Comparison of ENCODE assay signal across 24 cellular contexts in genomic region chr17:72008236-72008874, GRCh38.
DNase-seq lines count a peak whose midpoint lies in the region; ATAC-seq, FAIRE-seq and TF ChIP-seq lines count a peak whose summit lies in the region.
"Had no signal": no experiment of that assay in that cellular context is flagged by ENCODE, and none has a peak within 500 bp of the region (broad histone marks: within the 10 kb centered on the region; RNA-seq: fewer than 3 reads in every experiment).

No MANE protein-coding gene starts in this region.

- peak; percentile 86 for ATAC-seq in foreskin keratinocyte
- ATAC-seq: left ventricle myocardium superior; stimulated activated naive B cell treated with anti-CD40 and anti-IgM and Interleukin-4, amounts not matched to agents 10 μg/mL and 1 μg/mL and 100 μg/mL, for 72 hours; upper lobe of right lung had no signal

- no peaks in the 10 kb centered on the region for H3K27me3 ChIP-seq in bronchial epithelial cell (ENCODE audit: control insufficient read depth, insufficient read depth, low read length)
- H3K27me3 ChIP-seq in foreskin keratinocyte = no peaks in the 10 kb centered on the region

- H3K4me1 ChIP-seq in foreskin keratinocyte = peaks cover 23% of the 10 kb centered on the region
- H3K4me1 ChIP-seq: upper lobe of right lung had no signal

- POLR2A ChIA-PET in RWPE1 (lab: Yijun Ruan, JAX; ENCODE audit: low non-redundant PET) = no interaction called here
- POLR2A ChIA-PET in GM10248 (lab: Yijun Ruan, JAX) = no interaction called here

- CTCF ChIA-PET in RWPE1 (lab: Yijun Ruan, JAX) = no interaction called here
- CTCF ChIA-PET in GM10248 (lab: Yijun Ruan, JAX) = interaction anchor here (0.7 kb wide), 1 partner anchor 10 kb away, joined by 3 read pairs; no protein-coding TSS in a partner anchor

- peak; percentile 32 for DNase-seq in HCEC 1CT
- DNase-seq in RWPE1 (ENCODE audit: low spot score) = peak; percentile 67
- DNase-seq in bronchial epithelial cell (ENCODE audit: low read depth) = peak; percentile 79
- DNase-seq in foreskin keratinocyte = peak; percentile 63 to 77
- no peak for DNase-seq in GM10248 (ENCODE audit: extremely low spot score)
- DNase-seq in NCI-H2107 (lab: John Stamatoyannopoulos, UW) = no peak
- no peak for DNase-seq in epidermal melanocyte (ENCODE audit: insufficient read length, low spot score)
- DNase-seq in NCI-H2196 (lab: John Stamatoyannopoulos, UW; ENCODE audit: unreplicated experiment) = no peak
- DNase-seq: activated CD4-positive, alpha-beta T cell treated with anti-CD3 and anti-CD28 coated beads for 48 hours; activated CD8-positive, alpha-beta memory T cell treated with anti-CD3 and anti-CD28 coated beads for 24 hours; activated effector memory CD4-positive, alpha-beta T cell treated with Interleukin-2 at 50 U/mL for 16 hours; GM23248; left ventricle myocardium superior; MG63; naive B cell; NCI-H1105 treated with DMSO at 0.1 percent for 48 hours; NCI-H2081; stimulated activated CD4-positive, alpha-beta T cell treated with anti-CD3 and anti-CD28 coated beads, Interleukin-4, amount 100 ng/mL, for 4 hours; stimulated activated naive B cell treated with anti-CD40 and anti-IgM and Interleukin-4, amounts not matched to agents 10 μg/mL and 1 μg/mL and 100 μg/mL, for 72 hours; upper lobe of right lung had no signal

- no peak for TF ChIP-seq CTCF in RWPE1 (conservative IDR thresholded peaks at IDR 0.05; ENCODE audit: low read depth)
- no peak for TF ChIP-seq CTCF in bronchial epithelial cell (IDR thresholded peaks at IDR 0.05; ENCODE audit: insufficient read depth, low read length, severe bottlenecking)
- no peak for TF ChIP-seq CTCF in foreskin keratinocyte (conservative IDR thresholded peaks at IDR 0.05)
- TF ChIP-seq CTCF in GM10248 (IDR thresholded peaks at IDR 0.05; ENCODE audit: control extremely low read depth, extremely low read depth, low read depth, missing control alignments) = no peak

- H3K27ac ChIP-seq in RWPE1 (no peak overlapping the region), foreskin keratinocyte (peak overlapping the region; percentile 10)
- H3K27ac ChIP-seq: C4-2B, GM23248, upper lobe of right lung, VCaP had no signal

- no peaks in the 10 kb centered on the region for H3K36me3 ChIP-seq in bronchial epithelial cell (ENCODE audit: control insufficient read depth, insufficient read depth, low read length)
- H3K36me3 ChIP-seq: MG63, upper lobe of right lung had no signal

- no peak for FAIRE-seq in bronchial epithelial cell (lab: Jason Lieb, UNC)
- FAIRE-seq: GM12891, islet of Langerhans had no signal

- no peak overlapping the region for H3K4me3 ChIP-seq in bronchial epithelial cell (ENCODE audit: low read depth, low read length)
- H3K4me3 ChIP-seq: GM23248, MG63, upper lobe of right lung had no signal

Comparison
In these comparisons a context has a peak if more than half of its experiments do, and no peak if none do; other contexts are left out.
1. DNase-seq: peak in HCEC 1CT (single experiment), RWPE1 (single experiment), bronchial epithelial cell (single experiment) and foreskin keratinocyte (2 of 2); none in GM10248 (single experiment), NCI-H2107 (single experiment), epidermal melanocyte (single experiment) and NCI-H2196 (single experiment).